ENCODE assay signal across 8 cellular contexts in the genomic region with DNA sequence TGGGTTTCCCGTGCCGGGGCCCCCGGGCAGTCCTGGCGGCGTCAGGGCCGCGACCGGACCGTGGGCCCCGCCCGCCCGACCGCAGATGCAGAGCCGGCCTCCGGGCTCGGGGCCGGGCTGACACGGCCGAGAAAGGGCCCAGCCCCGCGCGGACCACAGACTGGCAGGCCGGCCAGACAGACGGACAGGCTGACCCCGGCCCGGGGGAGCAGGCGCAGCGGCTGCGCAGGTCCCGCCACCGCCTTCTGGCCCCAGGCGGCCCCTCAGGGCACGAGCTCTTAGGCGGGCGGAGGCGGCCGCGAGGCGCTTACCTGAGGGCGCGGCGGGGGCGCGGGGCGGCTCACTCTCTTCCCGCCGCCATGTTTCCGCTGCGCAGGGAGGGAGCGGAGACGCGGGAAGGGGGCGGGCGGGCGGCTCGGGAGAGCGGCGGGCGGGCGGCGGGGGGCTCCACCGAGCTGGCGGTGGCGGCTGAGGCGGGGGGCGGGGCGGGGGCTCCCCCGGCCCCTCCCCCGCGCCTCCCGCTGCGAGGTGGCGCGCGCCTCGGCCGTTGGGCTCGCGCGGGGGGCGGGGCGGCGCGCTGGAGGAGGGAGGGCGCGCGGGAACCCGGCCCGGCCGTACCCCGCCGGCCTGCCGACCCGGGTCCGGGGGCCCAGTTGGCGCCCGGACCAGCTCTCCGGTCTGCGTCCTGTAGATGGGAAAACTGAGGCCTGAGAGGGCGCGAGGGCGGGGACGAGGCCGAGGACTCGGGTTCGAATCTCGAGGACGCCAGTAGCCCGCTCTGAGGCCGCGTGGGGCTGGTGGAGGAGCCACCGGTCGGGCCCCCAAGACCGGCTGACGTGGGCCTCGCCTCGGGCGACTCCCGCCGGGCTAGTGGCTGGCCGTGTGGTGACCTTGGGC. TPM values are rescaled to one million over a fixed set of nuclear protein-coding genes. Genes with fewer than 3 reads are reported as not detected.
DNase-seq lines count a peak whose midpoint lies in the region; ATAC-seq and TF ChIP-seq lines count a peak whose summit lies in the region.

A gene (minus strand): TSS at position 559 of the 897 bp plus-strand sequence. CDS start 56,173 bp downstream, outside the sequence.

- H3K4me3 Mint-ChIP-seq in activated B cell treated with CpG ODN at 0.5 μM for 24 hours: peak within 1 kb of the TSS; percentile 85
- peak within 1 kb of the TSS; percentile 74 for H3K4me3 Mint-ChIP-seq in chondrocyte (ENCODE audit: unreplicated experiment)

- RAD21 ChIA-PET in HCT116 (lab: Charles Lee; ENCODE audit: low non-redundant PET in 1 of 2, low total read pairs in 2 of 2, uncharacterized antibody in 2 of 2, unreplicated experiment in 2 of 2): no interaction called here

- H3K27ac Mint-ChIP-seq in activated B cell treated with CpG ODN at 0.5 μM for 24 hours (peak within 1 kb of the TSS; percentile 86), chondrocyte (ENCODE audit: unreplicated experiment) (peak within 1 kb of the TSS; percentile 90)

- H4K20me1 ChIP-seq in HCT116 (ENCODE audit: insufficient read depth): no peaks in the 10 kb centered on the region; the same call in 1 of the 2 replicates

- H3K27me3 Mint-ChIP-seq in activated B cell treated with CpG ODN at 0.5 μM for 24 hours: no peaks in the 10 kb centered on the region
- no peaks in the 10 kb centered on the region for H3K27me3 Mint-ChIP-seq in chondrocyte (ENCODE audit: low read depth)

- peak within 1 kb of the TSS; percentile 88 for H3K4me2 ChIP-seq in HCT116 (ENCODE audit: low read length)

- H2AFZ ChIP-seq in HCT116 (ENCODE audit: low read depth, low read length, poor library complexity, severe bottlenecking): peak within 1 kb of the TSS; percentile 66

- ATAC-seq in HCT116 (peak; percentile 68), activated B cell treated with CpG ODN at 0.5 μM for 24 hours (ENCODE audit: low read depth) (peak; percentile 65)

- peak within 1 kb of the TSS; percentile 77 for H3K27ac ChIP-seq in HCT116 (ENCODE audit: low read depth, low read length)

- H3K79me2 ChIP-seq in HCT116 (ENCODE audit: insufficient read depth, low read length): peaks cover 41% of the 10 kb centered on the region

- H3K4me1 Mint-ChIP-seq in activated B cell treated with CpG ODN at 0.5 μM for 24 hours (peaks cover 18% of the 10 kb centered on the region), chondrocyte (ENCODE audit: low read depth) (peaks cover 33% of the 10 kb centered on the region)

- peaks cover 26 to 49% of the 10 kb centered on the region in 2 experiments for H3K4me1 ChIP-seq in HCT116 (ENCODE audit: control insufficient read depth in 1 of 2, insufficient read depth in 2 of 2, low read length in 2 of 2)

- TF ChIP-seq CTCF in GM10248 (IDR thresholded peaks at IDR 0.05; ENCODE audit: control extremely low read depth, extremely low read depth, low read depth, missing control alignments): no peak
- TF ChIP-seq CTCF in HCT116 (IDR thresholded peaks at IDR 0.05 in 2 of 3, conservative IDR thresholded peaks at IDR 0.05 in 1 of 3; ENCODE audit: borderline replicate concordance in 1 of 3, insufficient read depth in 1 of 3, low read depth in 2 of 3, low read length in 2 of 3): no peak
- TF ChIP-seq CTCF in activated B cell treated with CpG ODN at 0.5 μM for 24 hours (IDR thresholded peaks at IDR 0.05): no peak
- TF ChIP-seq CTCF in chondrocyte (IDR thresholded peaks at IDR 0.05): no peak

- H3K9me3 Mint-ChIP-seq in activated B cell treated with CpG ODN at 0.5 μM for 24 hours (no peaks in the 10 kb centered on the region), chondrocyte (ENCODE audit: low read depth) (no peaks in the 10 kb centered on the region)

- no peaks in the 10 kb centered on the region for H3K27me3 ChIP-seq in HCT116 (ENCODE audit: insufficient read depth, low read length)

- CTCF ChIA-PET in GM10248 (lab: Yijun Ruan, JAX): interaction anchor here (2.1 to 2.4 kb wide), 2 partner anchors 24 to 25 kb away, joined by 4 to 6 read pairs; no protein-coding TSS in a partner anchor
- CTCF ChIA-PET in HCT116 (lab: Charles Lee): no interaction called here
- CTCF ChIA-PET in activated B cell treated with CpG ODN at 0.5 μM for 24 hours (lab: Charles Lee): no interaction called here

- H3K9ac ChIP-seq in HCT116 (ENCODE audit: low read length): peak within 1 kb of the TSS; percentile 78

- DNase-seq in GM10248 (ENCODE audit: extremely low spot score): peak; percentile 84
- DNase-seq in HCT116 (ENCODE audit: low read depth, low spot score): no peak
- DNase-seq in NCI-H128 (lab: John Stamatoyannopoulos, UW; ENCODE audit: unreplicated experiment): peak; percentile 33
- DNase-seq in activated B cell treated with CpG ODN at 0.5 μM for 24 hours: peak; percentile 66
- peak; percentile 88 for DNase-seq in chondrocyte (ENCODE audit: low spot score)
- peak; percentile 88 for DNase-seq in left kidney (ENCODE audit: low read depth, low spot score)
- DNase-seq in stimulated activated CD4-positive, alpha-beta T cell treated with anti-CD3 and anti-CD28 coated beads, Interleukin-2, amount 100 ng/mL, for 24 hours: peak; percentile 59 to 62
- DNase-seq in inferior parietal cortex (ENCODE audit: extremely low spot score): no peak

- no peaks in the 10 kb centered on the region for H3K9me3 ChIP-seq in HCT116 (ENCODE audit: control insufficient read depth in 1 of 2, insufficient read depth in 1 of 2, low read depth in 1 of 2, low read length in 2 of 2)

- no TSS peak for BruUV-seq in HCT116 (replicated peaks; lab: Mats Ljungman, UMichigan)

- H3K9me2 ChIP-seq in HCT116 (ENCODE audit: insufficient read depth): no peaks in the 10 kb centered on the region

- H3K36me3 ChIP-seq in HCT116 (ENCODE audit: control insufficient read depth in 1 of 2, insufficient read depth in 2 of 2, low read length in 2 of 2): no peaks in the 10 kb centered on the region

- H3K4me3 ChIP-seq in HCT116 (replicated peaks in 1 of 2; ENCODE audit: low read depth in 1 of 2, low read length in 2 of 2): peak within 1 kb of the TSS; percentile 49 to 68

- POLR2A ChIA-PET in GM10248 (lab: Yijun Ruan, JAX) (no interaction called here), HCT116 (lab: Charles Lee) (no interaction called here), activated B cell treated with CpG ODN at 0.5 μM for 24 hours (lab: Charles Lee) (interaction anchor here (0.8 kb wide), 1 partner anchor 9 kb away, joined by 3 read pairs; no protein-coding TSS in a partner anchor)

- no peak for TF ChIP-seq POLR2A in HCT116 (IDR thresholded peaks at IDR 0.05; ENCODE audit: borderline replicate concordance, extremely low read depth, insufficient read depth, insufficient read length)

- no peak for TF ChIP-seq RAD21 in HCT116 (IDR thresholded peaks at IDR 0.05; ENCODE audit: low read depth)

- H3K36me3 Mint-ChIP-seq in activated B cell treated with CpG ODN at 0.5 μM for 24 hours (ENCODE audit: low read depth) (peaks cover 4% of the 10 kb centered on the region), chondrocyte (ENCODE audit: low read depth) (no peaks in the 10 kb centered on the region)

- intact Hi-C loops in HCT116 (cut with micrococcal nuclease) (no loop called here), activated B cell treated with CpG ODN at 0.5 μM for 24 hours (cut with micrococcal nuclease) (loop anchor here (1.0 kb wide), 1 partner anchor 119 kb away; a partner anchor contains a TSS)

TF ChIP-seq in HCT116, 20 proteins besides CTCF, POLR2A, EP300 and RAD21:
- TF ChIP-seq POLR2AphosphoS5 (IDR thresholded peaks at IDR 0.05; ENCODE audit: low read depth, low read length): 0 out of 2 replicates have a peak, but pooled peaks have one; percentile 21
- peak; percentile 95 for TF ChIP-seq ZFX (IDR thresholded peaks at IDR 0.05)
- peak; percentile 22 for TF ChIP-seq YY1 (IDR thresholded peaks at IDR 0.05; ENCODE audit: extremely low read depth, insufficient replicate concordance, low read depth, low read length)
- no peak for TF ChIP-seq EGR1 (IDR thresholded peaks at IDR 0.05; ENCODE audit: low read depth)
- TF ChIP-seq, protein P1, sequence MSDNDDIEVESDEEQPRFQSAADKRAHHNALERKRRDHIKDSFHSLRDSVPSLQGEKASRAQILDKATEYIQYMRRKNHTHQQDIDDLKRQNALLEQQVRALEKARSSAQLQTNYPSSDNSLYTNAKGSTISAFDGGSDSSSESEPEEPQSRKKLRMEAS (IDR thresholded peaks at IDR 0.05): peak; percentile 24; the same call in 1 of the 2 replicates
- TF ChIP-seq, protein P2, sequence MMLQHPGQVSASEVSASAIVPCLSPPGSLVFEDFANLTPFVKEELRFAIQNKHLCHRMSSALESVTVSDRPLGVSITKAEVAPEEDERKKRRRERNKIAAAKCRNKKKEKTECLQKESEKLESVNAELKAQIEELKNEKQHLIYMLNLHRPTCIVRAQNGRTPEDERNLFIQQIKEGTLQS (IDR thresholded peaks at IDR 0.05): no peak
- TF ChIP-seq, protein P3, sequence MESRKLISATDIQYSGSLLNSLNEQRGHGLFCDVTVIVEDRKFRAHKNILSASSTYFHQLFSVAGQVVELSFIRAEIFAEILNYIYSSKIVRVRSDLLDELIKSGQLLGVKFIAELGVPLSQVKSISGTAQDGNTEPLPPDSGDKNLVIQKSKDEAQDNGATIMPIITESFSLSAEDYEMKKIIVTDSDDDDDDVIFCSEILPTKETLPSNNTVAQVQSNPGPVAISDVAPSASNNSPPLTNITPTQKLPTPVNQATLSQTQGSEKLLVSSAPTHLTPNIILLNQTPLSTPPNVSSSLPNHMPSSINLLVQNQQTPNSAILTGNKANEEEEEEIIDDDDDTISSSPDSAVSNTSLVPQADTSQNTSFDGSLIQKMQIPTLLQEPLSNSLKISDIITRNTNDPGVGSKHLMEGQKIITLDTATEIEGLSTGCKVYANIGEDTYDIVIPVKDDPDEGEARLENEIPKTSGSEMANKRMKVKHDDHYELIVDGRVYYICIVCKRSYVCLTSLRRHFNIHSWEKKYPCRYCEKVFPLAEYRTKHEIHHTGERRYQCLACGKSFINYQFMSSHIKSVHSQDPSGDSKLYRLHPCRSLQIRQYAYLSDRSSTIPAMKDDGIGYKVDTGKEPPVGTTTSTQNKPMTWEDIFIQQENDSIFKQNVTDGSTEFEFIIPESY (IDR thresholded peaks at IDR 0.05; ENCODE audit: extremely low read depth, insufficient replicate concordance, low read length): no peak
- no peak for TF ChIP-seq TCF7L2 (IDR thresholded peaks at IDR 0.05; ENCODE audit: borderline replicate concordance, extremely low read depth, insufficient read depth, insufficient read length)
TF ChIP-seq in HCT116: peak in this region for 4.

RNA-seq across cellular contexts. Expression of the gene that starts here (rescaled TPM):
- total RNA-seq in HCT116 (2021; ENCODE audit: unreplicated experiment) (28.0 TPM), activated B cell treated with CpG ODN at 0.5 μM for 24 hours (25.1 and 28.0 TPM in 2 replicates), chondrocyte (29.5 to 32.4 TPM (median 30.5 TPM) in 3 replicates)
- 25.5 and 26.3 TPM in 2 replicates for polyA plus RNA-seq in HCT116 (2012)

Comparison
In these comparisons a context has a peak if more than half of its experiments do, and no peak if none do; other contexts are left out.
1. DNase-seq: peak in GM10248 (single experiment), NCI-H128 (single experiment), activated B cell treated with CpG ODN at 0.5 μM for 24 hours (single experiment), chondrocyte (single experiment), left kidney (single experiment) and stimulated activated CD4-positive, alpha-beta T cell treated with anti-CD3 and anti-CD28 coated beads, Interleukin-2, amount 100 ng/mL, for 24 hours (2 of 2); none in HCT116 (single experiment) and inferior parietal cortex (single experiment).